ENCODE assay signal across 29 cellular contexts in the genomic region with DNA sequence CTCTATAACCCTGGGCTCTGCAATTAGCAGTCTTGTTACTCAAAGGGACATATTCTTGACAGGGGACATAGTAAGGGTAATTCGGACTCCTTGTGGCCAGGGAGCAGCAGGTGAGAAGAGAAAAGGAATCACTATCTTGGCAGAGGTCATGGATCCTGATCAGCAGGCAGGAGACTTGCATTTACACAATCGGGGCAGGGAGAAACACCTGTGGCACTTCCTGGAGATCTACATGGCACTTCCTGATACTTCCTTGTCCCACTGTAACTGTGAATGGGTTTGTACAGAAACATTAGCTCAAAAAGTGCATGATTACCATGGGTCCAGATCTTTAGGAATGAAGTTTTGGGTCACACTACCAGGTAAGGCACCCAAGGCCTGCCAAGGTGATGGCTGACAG. TPM values are rescaled to one million over a fixed set of nuclear protein-coding genes. Genes with fewer than 3 reads are reported as not detected.
"Had no signal": no experiment of that assay in that cellular context is flagged by ENCODE, and none has a peak within 500 bp of the region (broad histone marks: within the 10 kb centered on the region; RNA-seq: fewer than 3 reads in every experiment).

No MANE protein-coding gene starts in this region.

- ATAC-seq: activated CD4-positive, alpha-beta T cell treated with anti-CD3 and anti-CD28 coated beads for 36 hours; activated CD8-positive, alpha-beta memory T cell treated with anti-CD3 and anti-CD28 coated beads, Interleukin-2, amount 10 ng/mL, durations not matched to agents 7 days and 5 days; activated CD8-positive, alpha-beta T cell treated with anti-CD3 and anti-CD28 coated beads, Interleukin-2, amount 10 ng/mL, durations not matched to agents 7 days and 5 days; activated naive CD8-positive, alpha-beta T cell treated with anti-CD3 and anti-CD28 coated beads, Interleukin-2, amount 50 U/mL, for 24 hours; heart right ventricle; left lung; lower lobe of right lung; pancreas; psoas muscle; stimulated activated naive B cell treated with anti-CD40 and anti-IgM and Interleukin-4, amounts not matched to agents 10 μg/mL and 1 μg/mL and 100 μg/mL, for 72 hours had no signal

- H3K4me1 ChIP-seq: esophagus squamous epithelium, left lung, lower lobe of right lung, psoas muscle, uterus had no signal

- H3K36me3 ChIP-seq: esophagus squamous epithelium, heart right ventricle, left lung, lower lobe of right lung, pancreas, thoracic aorta, uterus had no signal

- H3K4me1 Mint-ChIP-seq: activated CD4-positive, alpha-beta T cell treated with anti-CD3 and anti-CD28 coated beads for 36 hours; activated CD8-positive, alpha-beta memory T cell treated with anti-CD3 and anti-CD28 coated beads, Interleukin-2, amount 10 ng/mL, durations not matched to agents 7 days and 5 days; activated naive CD4-positive, alpha-beta T cell treated with anti-CD3 and anti-CD28 coated beads, Interleukin-2, amount 50 U/mL, for 24 hours; activated naive CD8-positive, alpha-beta T cell treated with anti-CD3 and anti-CD28 coated beads, Interleukin-2, amount 50 U/mL, for 24 hours; stimulated activated naive B cell treated with anti-CD40 and anti-IgM and Interleukin-4, amounts not matched to agents 10 μg/mL and 1 μg/mL and 100 μg/mL, for 72 hours had no signal

- H3K27ac ChIP-seq: epithelial cell of prostate, esophagus squamous epithelium, heart right ventricle, left lung, lower lobe of right lung, pancreas, psoas muscle, thoracic aorta, uterus had no signal

- H3K27me3 Mint-ChIP-seq: activated CD4-positive, alpha-beta T cell treated with anti-CD3 and anti-CD28 coated beads for 36 hours; activated CD8-positive, alpha-beta memory T cell treated with anti-CD3 and anti-CD28 coated beads, Interleukin-2, amount 10 ng/mL, durations not matched to agents 7 days and 5 days; activated naive CD4-positive, alpha-beta T cell treated with anti-CD3 and anti-CD28 coated beads, Interleukin-2, amount 50 U/mL, for 24 hours; activated naive CD8-positive, alpha-beta T cell treated with anti-CD3 and anti-CD28 coated beads, Interleukin-2, amount 50 U/mL, for 24 hours; stimulated activated naive B cell treated with anti-CD40 and anti-IgM and Interleukin-4, amounts not matched to agents 10 μg/mL and 1 μg/mL and 100 μg/mL, for 72 hours; type B pancreatic cell had no signal

- H3K27ac Mint-ChIP-seq: activated CD4-positive, alpha-beta T cell treated with anti-CD3 and anti-CD28 coated beads for 36 hours; activated CD8-positive, alpha-beta memory T cell treated with anti-CD3 and anti-CD28 coated beads, Interleukin-2, amount 10 ng/mL, durations not matched to agents 7 days and 5 days; activated CD8-positive, alpha-beta T cell treated with anti-CD3 and anti-CD28 coated beads, Interleukin-2, amount 10 ng/mL, durations not matched to agents 7 days and 5 days; activated naive CD4-positive, alpha-beta T cell treated with anti-CD3 and anti-CD28 coated beads, Interleukin-2, amount 50 U/mL, for 24 hours; activated naive CD8-positive, alpha-beta T cell treated with anti-CD3 and anti-CD28 coated beads, Interleukin-2, amount 50 U/mL, for 24 hours; activated T-helper 2 cell treated with anti-CD3 and anti-CD28 coated beads, Interferon-gamma antibody, Interleukin-2, Interleukin-4, amounts not matched to agents 10 μg/mL and 5 μg/mL and 100 μg/mL, durations not matched to agents 14 hours and 24 hours and 36 hours; stimulated activated naive B cell treated with anti-CD40 and anti-IgM and Interleukin-4, amounts not matched to agents 10 μg/mL and 1 μg/mL and 100 μg/mL, for 72 hours; type B pancreatic cell had no signal

- H3K4me3 ChIP-seq: esophagus squamous epithelium, heart right ventricle, left lung, lower lobe of right lung, pancreas, psoas muscle, thoracic aorta, uterus had no signal

- H3K9me3 ChIP-seq: esophagus squamous epithelium, heart right ventricle, left lung, lower lobe of right lung, pancreas, psoas muscle, thoracic aorta, uterus had no signal

- H3K9me3 Mint-ChIP-seq: activated naive CD4-positive, alpha-beta T cell treated with anti-CD3 and anti-CD28 coated beads, Interleukin-2, amount 50 U/mL, for 24 hours; activated naive CD8-positive, alpha-beta T cell treated with anti-CD3 and anti-CD28 coated beads, Interleukin-2, amount 50 U/mL, for 24 hours; activated T-helper 2 cell treated with anti-CD3 and anti-CD28 coated beads, Interferon-gamma antibody, Interleukin-2, Interleukin-4, amounts not matched to agents 10 μg/mL and 5 μg/mL and 100 μg/mL, durations not matched to agents 14 hours and 24 hours and 36 hours; type B pancreatic cell had no signal

- DNase-seq: activated CD4-positive, alpha-beta T cell treated with anti-CD3 and anti-CD28 coated beads for 36 hours; activated CD4-positive, CD25-positive, alpha-beta regulatory T cell; activated CD8-positive, alpha-beta memory T cell treated with anti-CD3 and anti-CD28 coated beads, Interleukin-2, amount 10 ng/mL, durations not matched to agents 7 days and 5 days; activated CD8-positive, alpha-beta T cell treated with anti-CD3 and anti-CD28 coated beads, Interleukin-2, amount 10 ng/mL, durations not matched to agents 7 days and 5 days; activated naive CD8-positive, alpha-beta T cell treated with anti-CD3 and anti-CD28 coated beads, Interleukin-2, amount 50 U/mL, for 24 hours; activated T-cell treated with anti-CD3 and anti-CD28 coated beads, Interleukin-2, amount 50 U/mL, for 48 hours; amygdala; caudate nucleus; dermis blood vessel endothelial cell; effector CD4-positive, alpha-beta T cell; esophagus squamous epithelium; foreskin melanocyte; heart right ventricle; kidney glomerular epithelial cell; left lung; lower lobe of right lung; mesenchymal stem cell; nucleus accumbens; pancreas; psoas muscle; stimulated activated CD4-positive, alpha-beta T cell treated with anti-CD3 and anti-CD28 coated beads, Interleukin-15, amount 100 ng/mL, for 24 hours; stimulated activated CD4-positive, alpha-beta T cell treated with anti-CD3 and anti-CD28 coated beads, Interleukin-2, amount 100 ng/mL, for 24 hours; stimulated activated naive B cell treated with anti-CD40 and anti-IgM and Interleukin-4, amounts not matched to agents 10 μg/mL and 1 μg/mL and 100 μg/mL, for 72 hours; uterus had no signal

- H3K4me3 Mint-ChIP-seq: activated CD4-positive, alpha-beta T cell treated with anti-CD3 and anti-CD28 coated beads for 36 hours; activated CD8-positive, alpha-beta memory T cell treated with anti-CD3 and anti-CD28 coated beads, Interleukin-2, amount 10 ng/mL, durations not matched to agents 7 days and 5 days; activated CD8-positive, alpha-beta T cell treated with anti-CD3 and anti-CD28 coated beads, Interleukin-2, amount 10 ng/mL, durations not matched to agents 7 days and 5 days; activated naive CD4-positive, alpha-beta T cell treated with anti-CD3 and anti-CD28 coated beads, Interleukin-2, amount 50 U/mL, for 24 hours; activated naive CD8-positive, alpha-beta T cell treated with anti-CD3 and anti-CD28 coated beads, Interleukin-2, amount 50 U/mL, for 24 hours; stimulated activated naive B cell treated with anti-CD40 and anti-IgM and Interleukin-4, amounts not matched to agents 10 μg/mL and 1 μg/mL and 100 μg/mL, for 72 hours; type B pancreatic cell had no signal

- H3K27me3 ChIP-seq: esophagus squamous epithelium, heart right ventricle, left lung, pancreas, uterus had no signal

RNA-seq across cellular contexts. Expression of a gene that starts 29.2 kb away (rescaled TPM):
- total RNA-seq: thoracic aorta had no signal
